20 cellular contexts compared by ENCODE assay signal in genomic region chr17:44927696-44928095, GRCh38. TPM values are rescaled to one million over a fixed set of nuclear protein-coding genes. Genes with fewer than 3 reads are reported as not detected.
DNase-seq lines count a peak whose midpoint lies in the region; ATAC-seq, FAIRE-seq and TF ChIP-seq lines count a peak whose summit lies in the region.
"Had no signal": no experiment of that assay in that cellular context is flagged by ENCODE, and none has a peak within 500 bp of the region (broad histone marks: within the 10 kb centered on the region; RNA-seq: fewer than 3 reads in every experiment).

No MANE protein-coding gene starts in this region.

- peak; percentile 36 for DNase-seq in cardiac septum (ENCODE audit: low spot score)
- no peak for DNase-seq in right cardiac atrium
- no peak for DNase-seq in RWPE1 (ENCODE audit: low spot score)
- DNase-seq in kidney: peak; percentile 32
- DNase-seq in upper lobe of right lung: peak; percentile 23
- DNase-seq in NCI-H1694 treated with DMSO at 0.1 percent for 48 hours (lab: John Stamatoyannopoulos, UW): no peak
- DNase-seq in GM19239 (ENCODE audit: insufficient read length, low spot score): no peak
- DNase-seq: ACHN; Calu3; CD8-positive, alpha-beta T cell; DMS79 treated with DMSO at 0.1 percent for 48 hours; GF-D8; H9; IMR-90 had no signal

- no peaks in the 10 kb centered on the region for H3K36me3 ChIP-seq in kidney (ENCODE audit: control insufficient read depth in 1 of 2, insufficient read depth in 2 of 2, low read length in 2 of 2)
- H3K36me3 ChIP-seq in upper lobe of right lung: no peaks in the 10 kb centered on the region

- H3K4me1 ChIP-seq in right cardiac atrium (ENCODE audit: control insufficient read depth, insufficient read depth, low read length) (no peaks in the 10 kb centered on the region), kidney (ENCODE audit: control insufficient read depth in 1 of 2, insufficient read depth in 1 of 2, low read depth in 1 of 2, low read length in 2 of 2) (no peaks in the 10 kb centered on the region), upper lobe of right lung (no peaks in the 10 kb centered on the region)

- FAIRE-seq in kidney (lab: Jason Lieb, UNC) (no peak), GM19239 (lab: Jason Lieb, UNC) (no peak)
- FAIRE-seq: A204.1, H1, HTR-8/SVneo, K562 had no signal

- H3K27ac ChIP-seq in right cardiac atrium (ENCODE audit: low read length) (no peak overlapping the region), RWPE1 (peak overlapping the region; percentile 43; the same call in 1 of the 2 replicates), kidney (ENCODE audit: low read depth in 2 of 2, low read length in 2 of 2) (no peak overlapping the region), upper lobe of right lung (no peak overlapping the region)
- H3K27ac ChIP-seq: C4-2B had no signal

- H3K4me3 ChIP-seq in right cardiac atrium (ENCODE audit: low read length) (no peak overlapping the region), kidney (ENCODE audit: low read length in 2 of 2) (no peak overlapping the region), upper lobe of right lung (no peak overlapping the region)
- H3K4me3 ChIP-seq: K562 had no signal

- POLR2A ChIA-PET in RWPE1 (lab: Yijun Ruan, JAX; ENCODE audit: low non-redundant PET): no interaction called here

- H3K9me3 ChIP-seq in right cardiac atrium (ENCODE audit: control insufficient read depth, low read length) (no peaks in the 10 kb centered on the region), kidney (ENCODE audit: control insufficient read depth in 1 of 2, low read length in 2 of 2) (no peaks in the 10 kb centered on the region), upper lobe of right lung (no peaks in the 10 kb centered on the region)

- H3K9ac ChIP-seq in kidney (ENCODE audit: low read length in 2 of 2): no peak overlapping the region

- intact Hi-C loops in cardiac septum (cut with DNase I): loop anchor here (10.0 kb wide), 1 partner anchor 267 kb away; no protein-coding TSS in a partner anchor
- intact Hi-C loops in right cardiac atrium (cut with DNase I): loop anchor here in 2 of 4 donors (10.0 kb wide), 2 partner anchors 167 to 197 kb away; no protein-coding TSS in a partner anchor
- intact Hi-C loops in kidney (cut with DNase I): loop anchor here (10.0 kb wide), 1 partner anchor 187 kb away; no protein-coding TSS in a partner anchor
- intact Hi-C loops in upper lobe of right lung (cut with DNase I): no loop called here

- WGBS in right cardiac atrium: 94% methylated on average over 3 of the region's 3 CpGs

- H3K27me3 ChIP-seq in right cardiac atrium (ENCODE audit: control insufficient read depth, insufficient read depth) (no peaks in the 10 kb centered on the region), upper lobe of right lung (no peaks in the 10 kb centered on the region)

- CTCF ChIA-PET in RWPE1 (lab: Yijun Ruan, JAX): interaction anchor here (0.6 kb wide), 1 partner anchor 26 kb away, joined by 3 read pairs; no protein-coding TSS in a partner anchor

- ATAC-seq in right cardiac atrium: no peak
- ATAC-seq in upper lobe of right lung: no peak
- no peak for ATAC-seq in HG02798 (IDR thresholded peaks at IDR 0.05; ENCODE audit: poor library complexity, unreplicated experiment)
- ATAC-seq: CD8-positive, alpha-beta T cell; K562 had no signal

- TF ChIP-seq CTCF in RWPE1 (conservative IDR thresholded peaks at IDR 0.05; ENCODE audit: low read depth) (no peak), kidney (IDR thresholded peaks at IDR 0.05; ENCODE audit: borderline replicate concordance, extremely low read depth, insufficient read depth) (no peak), upper lobe of right lung (IDR thresholded peaks at IDR 0.05) (no peak)

RNA-seq across cellular contexts. Expression of gene GFAP, which starts 12.4 kb away (rescaled TPM):
- total RNA-seq in cardiac septum: 7.0 TPM
- total RNA-seq in right cardiac atrium: 1 to 10 TPM; 4.6 to 8.3 (median 4.8) TPM
- polyA plus RNA-seq in right cardiac atrium: 7.8 TPM
- 1.4 TPM for total RNA-seq in kidney
- 2.3 TPM for polyA plus RNA-seq in kidney (ENCODE audit: insufficient read depth, low read depth, low replicate concordance)
- not detected for total RNA-seq in upper lobe of right lung
- total RNA-seq: Calu3; CD8-positive, alpha-beta T cell had no signal

RNA-seq across cellular contexts. Expression of gene KIF18B, which starts 19.9 kb away (rescaled TPM):
- 0.13 TPM for total RNA-seq in cardiac septum
- 1 to 10 TPM in 3 of 4 donors, under 1 TPM in 1; 0.08 to 1.4 (median 1.1) TPM for total RNA-seq in right cardiac atrium
- 0.25 TPM for polyA plus RNA-seq in right cardiac atrium
- 0.44 TPM for total RNA-seq in kidney
- polyA plus RNA-seq in kidney (ENCODE audit: insufficient read depth, low read depth, low replicate concordance): not detected
- total RNA-seq in upper lobe of right lung: 0.32 TPM

RNA-seq across cellular contexts. Expression of gene EFTUD2, which starts 28.5 kb away (rescaled TPM):
- total RNA-seq in cardiac septum (62.0 TPM), right cardiac atrium (10 to 100 TPM; 54.8 to 73.0 (median 59.5) TPM), kidney (98.4 TPM), upper lobe of right lung (74.4 TPM)
- polyA plus RNA-seq in right cardiac atrium (27.7 TPM), kidney (ENCODE audit: insufficient read depth, low read depth, low replicate concordance) (37.9 TPM)

RNA-seq across cellular contexts. Expression of gene C1QL1, which starts 40.4 kb away (rescaled TPM):
- total RNA-seq in cardiac septum (0.97 TPM), right cardiac atrium (1 to 10 TPM in 3 of 4 donors, under 1 TPM in 1; 0.81 to 1.7 (median 1.6) TPM), kidney (0.76 TPM), upper lobe of right lung (0.52 TPM)
- polyA plus RNA-seq in right cardiac atrium (2.0 TPM), kidney (ENCODE audit: insufficient read depth, low read depth, low replicate concordance) (25.4 TPM)
- total RNA-seq: CD8-positive, alpha-beta T cell had no signal

Comparison
In these comparisons a context has a peak if more than half of its experiments do, and no peak if none do; other contexts are left out.
1. DNase-seq: peak in cardiac septum (single experiment), kidney (single experiment) and upper lobe of right lung (single experiment); none in right cardiac atrium (0 of 3), RWPE1 (single experiment), NCI-H1694 treated with DMSO at 0.1 percent for 48 hours (single experiment) and GM19239 (single experiment).